1 cellular context compared by ENCODE assay signal in the genomic region with DNA sequence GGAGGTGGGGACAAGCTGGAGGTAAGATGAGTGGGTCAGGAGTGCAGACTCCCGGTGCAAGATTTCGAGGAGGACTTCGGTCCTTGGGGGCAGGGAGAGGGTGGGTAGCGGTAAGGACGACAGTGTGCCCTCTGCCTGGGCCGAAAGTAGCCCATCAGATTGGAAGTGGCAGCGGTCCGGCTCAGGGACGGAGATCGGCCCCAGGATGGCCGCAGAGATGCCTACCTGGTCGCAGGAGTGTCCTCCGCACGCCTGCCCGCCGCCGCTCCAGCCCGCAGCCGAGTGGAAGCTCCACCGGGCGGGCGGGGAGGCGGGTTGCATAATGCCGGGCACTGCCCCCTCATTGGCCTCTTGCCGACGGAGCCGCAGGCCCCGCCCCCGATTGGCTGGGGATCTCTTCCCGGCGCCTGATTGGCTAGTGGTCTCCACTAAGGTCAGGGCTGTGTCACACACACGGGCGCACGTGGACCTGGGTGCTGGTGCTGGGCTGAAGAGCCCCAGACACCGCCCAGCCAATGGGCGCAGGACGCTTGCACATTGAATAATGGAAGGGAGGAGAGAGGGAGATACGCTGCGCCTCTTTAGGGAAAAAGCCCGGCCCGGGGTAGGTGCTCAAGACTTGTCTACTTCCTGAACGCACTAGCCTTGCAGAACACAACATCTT.
A peak's percentile ranks its signal among the peaks of the same experiment; 100 is the strongest.
TF ChIP-seq lines count a peak whose summit lies in the region.

A gene with protein sequence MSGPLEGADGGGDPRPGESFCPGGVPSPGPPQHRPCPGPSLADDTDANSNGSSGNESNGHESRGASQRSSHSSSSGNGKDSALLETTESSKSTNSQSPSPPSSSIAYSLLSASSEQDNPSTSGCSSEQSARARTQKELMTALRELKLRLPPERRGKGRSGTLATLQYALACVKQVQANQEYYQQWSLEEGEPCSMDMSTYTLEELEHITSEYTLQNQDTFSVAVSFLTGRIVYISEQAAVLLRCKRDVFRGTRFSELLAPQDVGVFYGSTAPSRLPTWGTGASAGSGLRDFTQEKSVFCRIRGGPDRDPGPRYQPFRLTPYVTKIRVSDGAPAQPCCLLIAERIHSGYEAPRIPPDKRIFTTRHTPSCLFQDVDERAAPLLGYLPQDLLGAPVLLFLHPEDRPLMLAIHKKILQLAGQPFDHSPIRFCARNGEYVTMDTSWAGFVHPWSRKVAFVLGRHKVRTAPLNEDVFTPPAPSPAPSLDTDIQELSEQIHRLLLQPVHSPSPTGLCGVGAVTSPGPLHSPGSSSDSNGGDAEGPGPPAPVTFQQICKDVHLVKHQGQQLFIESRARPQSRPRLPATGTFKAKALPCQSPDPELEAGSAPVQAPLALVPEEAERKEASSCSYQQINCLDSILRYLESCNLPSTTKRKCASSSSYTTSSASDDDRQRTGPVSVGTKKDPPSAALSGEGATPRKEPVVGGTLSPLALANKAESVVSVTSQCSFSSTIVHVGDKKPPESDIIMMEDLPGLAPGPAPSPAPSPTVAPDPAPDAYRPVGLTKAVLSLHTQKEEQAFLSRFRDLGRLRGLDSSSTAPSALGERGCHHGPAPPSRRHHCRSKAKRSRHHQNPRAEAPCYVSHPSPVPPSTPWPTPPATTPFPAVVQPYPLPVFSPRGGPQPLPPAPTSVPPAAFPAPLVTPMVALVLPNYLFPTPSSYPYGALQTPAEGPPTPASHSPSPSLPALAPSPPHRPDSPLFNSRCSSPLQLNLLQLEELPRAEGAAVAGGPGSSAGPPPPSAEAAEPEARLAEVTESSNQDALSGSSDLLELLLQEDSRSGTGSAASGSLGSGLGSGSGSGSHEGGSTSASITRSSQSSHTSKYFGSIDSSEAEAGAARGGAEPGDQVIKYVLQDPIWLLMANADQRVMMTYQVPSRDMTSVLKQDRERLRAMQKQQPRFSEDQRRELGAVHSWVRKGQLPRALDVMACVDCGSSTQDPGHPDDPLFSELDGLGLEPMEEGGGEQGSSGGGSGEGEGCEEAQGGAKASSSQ (N-terminal part only) (minus strand): TSS at position 293 of the 664 bp plus-strand sequence. CDS start 1,698 bp downstream, outside the sequence.

TF ChIP-seq in HepG2, 621 proteins besides CTCF, POLR2A, EP300 and RAD21 (continued from another document and continues in another):
- TF ChIP-seq, protein P1, sequence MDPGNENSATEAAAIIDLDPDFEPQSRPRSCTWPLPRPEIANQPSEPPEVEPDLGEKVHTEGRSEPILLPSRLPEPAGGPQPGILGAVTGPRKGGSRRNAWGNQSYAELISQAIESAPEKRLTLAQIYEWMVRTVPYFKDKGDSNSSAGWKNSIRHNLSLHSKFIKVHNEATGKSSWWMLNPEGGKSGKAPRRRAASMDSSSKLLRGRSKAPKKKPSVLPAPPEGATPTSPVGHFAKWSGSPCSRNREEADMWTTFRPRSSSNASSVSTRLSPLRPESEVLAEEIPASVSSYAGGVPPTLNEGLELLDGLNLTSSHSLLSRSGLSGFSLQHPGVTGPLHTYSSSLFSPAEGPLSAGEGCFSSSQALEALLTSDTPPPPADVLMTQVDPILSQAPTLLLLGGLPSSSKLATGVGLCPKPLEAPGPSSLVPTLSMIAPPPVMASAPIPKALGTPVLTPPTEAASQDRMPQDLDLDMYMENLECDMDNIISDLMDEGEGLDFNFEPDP (CRISPR knock-in tag; conservative IDR thresholded peaks at IDR 0.05), result no peak
- TF ChIP-seq THAP11 (CRISPR knock-in tag; IDR thresholded peaks at IDR 0.05), result 0 out of 2 replicates have a peak, but pooled peaks have one; percentile 50
- TF ChIP-seq YEATS4 (CRISPR knock-in tag; IDR thresholded peaks at IDR 0.05; ENCODE audit: borderline replicate concordance), result peak; percentile 30; the same call in 1 of the 2 replicates
- TF ChIP-seq, protein P2, sequence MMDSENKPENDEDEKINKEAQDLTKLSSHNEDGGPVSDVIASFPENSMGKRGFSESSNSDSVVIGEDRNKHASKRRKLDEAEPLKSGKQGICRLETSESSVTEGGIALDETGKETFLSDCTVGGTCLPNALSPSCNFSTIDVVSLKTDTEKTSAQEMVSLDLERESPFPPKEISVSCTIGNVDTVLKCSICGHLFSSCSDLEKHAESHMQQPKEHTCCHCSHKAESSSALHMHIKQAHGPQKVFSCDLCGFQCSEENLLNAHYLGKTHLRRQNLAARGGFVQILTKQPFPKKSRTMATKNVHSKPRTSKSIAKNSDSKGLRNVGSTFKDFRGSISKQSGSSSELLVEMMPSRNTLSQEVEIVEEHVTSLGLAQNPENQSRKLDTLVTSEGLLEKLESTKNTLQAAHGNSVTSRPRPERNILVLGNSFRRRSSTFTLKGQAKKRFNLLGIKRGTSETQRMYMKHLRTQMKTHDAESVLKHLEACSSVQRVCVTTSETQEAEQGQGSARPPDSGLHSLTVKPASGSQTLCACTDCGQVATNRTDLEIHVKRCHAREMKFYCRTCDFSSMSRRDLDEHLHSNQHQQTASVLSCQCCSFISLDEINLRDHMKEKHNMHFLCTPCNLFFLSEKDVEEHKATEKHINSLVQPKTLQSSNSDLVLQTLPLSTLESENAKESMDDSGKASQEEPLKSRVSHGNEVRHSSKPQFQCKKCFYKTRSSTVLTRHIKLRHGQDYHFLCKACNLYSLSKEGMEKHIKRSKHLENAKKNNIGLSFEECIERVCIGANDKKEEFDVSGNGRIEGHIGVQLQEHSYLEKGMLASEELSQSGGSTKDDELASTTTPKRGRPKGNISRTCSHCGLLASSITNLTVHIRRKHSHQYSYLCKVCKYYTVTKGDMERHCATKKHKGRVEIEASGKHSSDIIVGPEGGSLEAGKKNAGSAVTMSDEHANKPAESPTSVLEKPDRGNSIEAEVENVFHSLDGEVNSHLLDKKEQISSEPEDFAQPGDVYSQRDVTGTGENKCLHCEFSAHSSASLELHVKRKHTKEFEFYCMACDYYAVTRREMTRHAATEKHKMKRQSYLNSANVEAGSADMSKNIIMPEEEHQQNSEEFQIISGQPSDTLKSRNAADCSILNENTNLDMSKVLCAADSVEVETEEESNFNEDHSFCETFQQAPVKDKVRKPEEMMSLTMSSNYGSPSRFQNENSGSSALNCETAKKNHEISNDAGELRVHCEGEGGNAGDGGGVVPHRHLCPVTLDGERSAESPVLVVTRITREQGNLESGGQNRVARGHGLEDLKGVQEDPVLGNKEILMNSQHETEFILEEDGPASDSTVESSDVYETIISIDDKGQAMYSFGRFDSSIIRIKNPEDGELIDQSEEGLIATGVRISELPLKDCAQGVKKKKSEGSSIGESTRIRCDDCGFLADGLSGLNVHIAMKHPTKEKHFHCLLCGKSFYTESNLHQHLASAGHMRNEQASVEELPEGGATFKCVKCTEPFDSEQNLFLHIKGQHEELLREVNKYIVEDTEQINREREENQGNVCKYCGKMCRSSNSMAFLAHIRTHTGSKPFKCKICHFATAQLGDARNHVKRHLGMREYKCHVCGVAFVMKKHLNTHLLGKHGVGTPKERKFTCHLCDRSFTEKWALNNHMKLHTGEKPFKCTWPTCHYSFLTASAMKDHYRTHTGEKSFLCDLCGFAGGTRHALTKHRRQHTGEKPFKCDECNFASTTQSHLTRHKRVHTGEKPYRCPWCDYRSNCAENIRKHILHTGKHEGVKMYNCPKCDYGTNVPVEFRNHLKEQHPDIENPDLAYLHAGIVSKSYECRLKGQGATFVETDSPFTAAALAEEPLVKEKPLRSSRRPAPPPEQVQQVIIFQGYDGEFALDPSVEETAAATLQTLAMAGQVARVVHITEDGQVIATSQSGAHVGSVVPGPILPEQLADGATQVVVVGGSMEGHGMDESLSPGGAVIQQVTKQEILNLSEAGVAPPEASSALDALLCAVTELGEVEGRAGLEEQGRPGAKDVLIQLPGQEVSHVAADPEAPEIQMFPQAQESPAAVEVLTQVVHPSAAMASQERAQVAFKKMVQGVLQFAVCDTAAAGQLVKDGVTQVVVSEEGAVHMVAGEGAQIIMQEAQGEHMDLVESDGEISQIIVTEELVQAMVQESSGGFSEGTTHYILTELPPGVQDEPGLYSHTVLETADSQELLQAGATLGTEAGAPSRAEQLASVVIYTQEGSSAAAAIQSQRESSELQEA (CRISPR knock-in tag; IDR thresholded peaks at IDR 0.05; ENCODE audit: not compliant biosample characterization), result no peak
- no peak for TF ChIP-seq RARG (CRISPR knock-in tag; IDR thresholded peaks at IDR 0.05; ENCODE audit: low read depth)
- no peak for TF ChIP-seq ZNF260 (CRISPR knock-in tag; IDR thresholded peaks at IDR 0.05; ENCODE audit: borderline replicate concordance, low read depth)
- TF ChIP-seq, protein P3, sequence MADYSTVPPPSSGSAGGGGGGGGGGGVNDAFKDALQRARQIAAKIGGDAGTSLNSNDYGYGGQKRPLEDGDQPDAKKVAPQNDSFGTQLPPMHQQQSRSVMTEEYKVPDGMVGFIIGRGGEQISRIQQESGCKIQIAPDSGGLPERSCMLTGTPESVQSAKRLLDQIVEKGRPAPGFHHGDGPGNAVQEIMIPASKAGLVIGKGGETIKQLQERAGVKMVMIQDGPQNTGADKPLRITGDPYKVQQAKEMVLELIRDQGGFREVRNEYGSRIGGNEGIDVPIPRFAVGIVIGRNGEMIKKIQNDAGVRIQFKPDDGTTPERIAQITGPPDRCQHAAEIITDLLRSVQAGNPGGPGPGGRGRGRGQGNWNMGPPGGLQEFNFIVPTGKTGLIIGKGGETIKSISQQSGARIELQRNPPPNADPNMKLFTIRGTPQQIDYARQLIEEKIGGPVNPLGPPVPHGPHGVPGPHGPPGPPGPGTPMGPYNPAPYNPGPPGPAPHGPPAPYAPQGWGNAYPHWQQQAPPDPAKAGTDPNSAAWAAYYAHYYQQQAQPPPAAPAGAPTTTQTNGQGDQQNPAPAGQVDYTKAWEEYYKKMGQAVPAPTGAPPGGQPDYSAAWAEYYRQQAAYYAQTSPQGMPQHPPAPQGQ (CRISPR knock-in tag; IDR thresholded peaks at IDR 0.05; ENCODE audit: borderline replicate concordance), result no peak
- no peak for TF ChIP-seq CENPX (CRISPR knock-in tag; IDR thresholded peaks at IDR 0.05)
- TF ChIP-seq XBP1 (CRISPR knock-in tag; IDR thresholded peaks at IDR 0.05), result no peak
- TF ChIP-seq RXRB (CRISPR knock-in tag; IDR thresholded peaks at IDR 0.05; ENCODE audit: borderline replicate concordance), result peak; percentile 23; the same call in 1 of the 2 replicates
- TF ChIP-seq NFYC (CRISPR knock-in tag; IDR thresholded peaks at IDR 0.05), result peak; percentile 80
- no peak for TF ChIP-seq ZNF572 (CRISPR knock-in tag; IDR thresholded peaks at IDR 0.05)
- TF ChIP-seq SRF (IDR thresholded peaks at IDR 0.05; ENCODE audit: low read depth, low read length), result no peak
- no peak for TF ChIP-seq CBX1 (IDR thresholded peaks at IDR 0.05; ENCODE audit: low read depth)
- TF ChIP-seq, protein P4, sequence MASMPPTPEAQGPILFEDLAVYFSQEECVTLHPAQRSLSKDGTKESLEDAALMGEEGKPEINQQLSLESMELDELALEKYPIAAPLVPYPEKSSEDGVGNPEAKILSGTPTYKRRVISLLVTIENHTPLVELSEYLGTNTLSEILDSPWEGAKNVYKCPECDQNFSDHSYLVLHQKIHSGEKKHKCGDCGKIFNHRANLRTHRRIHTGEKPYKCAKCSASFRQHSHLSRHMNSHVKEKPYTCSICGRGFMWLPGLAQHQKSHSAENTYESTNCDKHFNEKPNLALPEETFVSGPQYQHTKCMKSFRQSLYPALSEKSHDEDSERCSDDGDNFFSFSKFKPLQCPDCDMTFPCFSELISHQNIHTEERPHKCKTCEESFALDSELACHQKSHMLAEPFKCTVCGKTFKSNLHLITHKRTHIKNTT (CRISPR knock-in tag; IDR thresholded peaks at IDR 0.05), result no peak
- TF ChIP-seq NFIC (IDR thresholded peaks at IDR 0.05; ENCODE audit: low read length), result no peak
- TF ChIP-seq, protein P5, sequence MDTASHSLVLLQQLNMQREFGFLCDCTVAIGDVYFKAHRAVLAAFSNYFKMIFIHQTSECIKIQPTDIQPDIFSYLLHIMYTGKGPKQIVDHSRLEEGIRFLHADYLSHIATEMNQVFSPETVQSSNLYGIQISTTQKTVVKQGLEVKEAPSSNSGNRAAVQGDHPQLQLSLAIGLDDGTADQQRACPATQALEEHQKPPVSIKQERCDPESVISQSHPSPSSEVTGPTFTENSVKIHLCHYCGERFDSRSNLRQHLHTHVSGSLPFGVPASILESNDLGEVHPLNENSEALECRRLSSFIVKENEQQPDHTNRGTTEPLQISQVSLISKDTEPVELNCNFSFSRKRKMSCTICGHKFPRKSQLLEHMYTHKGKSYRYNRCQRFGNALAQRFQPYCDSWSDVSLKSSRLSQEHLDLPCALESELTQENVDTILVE (CRISPR knock-in tag; IDR thresholded peaks at IDR 0.05), result no peak
- no peak for TF ChIP-seq ZFP37 (CRISPR knock-in tag; IDR thresholded peaks at IDR 0.05; ENCODE audit: borderline replicate concordance)
- no peak for TF ChIP-seq SIX1 (CRISPR knock-in tag; IDR thresholded peaks at IDR 0.05; ENCODE audit: borderline replicate concordance)
- TF ChIP-seq SP5 (CRISPR knock-in tag; IDR thresholded peaks at IDR 0.05; ENCODE audit: borderline replicate concordance, low read depth), result no peak
- TF ChIP-seq HCFC1 (IDR thresholded peaks at IDR 0.05; ENCODE audit: low read depth, low read length), result no peak
- TF ChIP-seq ZNF138 (CRISPR knock-in tag; IDR thresholded peaks at IDR 0.05; ENCODE audit: low read depth), result no peak
- no peak for TF ChIP-seq HNF4G (IDR thresholded peaks at IDR 0.05; ENCODE audit: borderline replicate concordance, low read depth, low read length)
- no peak for TF ChIP-seq HNF4G (CRISPR knock-in tag; IDR thresholded peaks at IDR 0.05; ENCODE audit: borderline replicate concordance, low read depth)
- peak; percentile 42; the same call in 1 of the 2 replicates for TF ChIP-seq SPEN (CRISPR knock-in tag; IDR thresholded peaks at IDR 0.05; ENCODE audit: low read depth)
- TF ChIP-seq GATAD2A (CRISPR knock-in tag; IDR thresholded peaks at IDR 0.05), result peak; percentile 45; the same call in 1 of the 2 replicates
- no peak for TF ChIP-seq HHEX (CRISPR knock-in tag; IDR thresholded peaks at IDR 0.05)
- no peak for TF ChIP-seq RFX1 (IDR thresholded peaks at IDR 0.05)
- peak; percentile 32; the same call in 1 of the 2 replicates for TF ChIP-seq POLR2AphosphoS5 (IDR thresholded peaks at IDR 0.05; ENCODE audit: low read depth, low read length)
- no peak for TF ChIP-seq SMC3 (IDR thresholded peaks at IDR 0.05; ENCODE audit: low read length)
- no peak for TF ChIP-seq ZNF549 (CRISPR knock-in tag; IDR thresholded peaks at IDR 0.05)
